Comparison of ENCODE assay signal across 7 cellular contexts in genomic region chr1:3746784-3747521, GRCh38. TPM values are rescaled to one million over a fixed set of nuclear protein-coding genes. Genes with fewer than 3 reads are reported as not detected.
DNase-seq lines count a peak whose midpoint lies in the region; ATAC-seq and TF ChIP-seq lines count a peak whose summit lies in the region.

No MANE protein-coding gene starts in this region.

- H3K9ac ChIP-seq in PC-3 (ENCODE audit: low read length): peak overlapping the region; percentile 80

- CTCF ChIA-PET in PC-3 (lab: Charles Lee): no interaction called here

- H3K27me3 Mint-ChIP-seq in activated T-helper 2 cell treated with anti-CD3 and anti-CD28 coated beads, Interferon-gamma antibody, Interleukin-2, Interleukin-4, amounts not matched to agents 10 μg/mL and 5 μg/mL and 100 μg/mL, durations not matched to agents 14 hours and 24 hours and 36 hours (ENCODE audit: low read depth): no peaks in the 10 kb centered on the region
- peaks cover 5 to 7% of the 10 kb centered on the region in 2 donors for H3K27me3 Mint-ChIP-seq in natural killer cell treated with Interleukin-12 subunit alpha and Interleukin-12 subunit beta and Interleukin-15 and Interleukin-18, amount 100 ng/mL, for 72 hours

- H3K27ac Mint-ChIP-seq in activated T-helper 2 cell treated with anti-CD3 and anti-CD28 coated beads, Interferon-gamma antibody, Interleukin-2, Interleukin-4, amounts not matched to agents 10 μg/mL and 5 μg/mL and 100 μg/mL, durations not matched to agents 14 hours and 24 hours and 36 hours: no peak overlapping the region
- H3K27ac Mint-ChIP-seq in natural killer cell treated with Interleukin-12 subunit alpha and Interleukin-12 subunit beta and Interleukin-15 and Interleukin-18, amount 100 ng/mL, for 72 hours: peak overlapping the region in 1 of 2 donors; percentile 24

- H3F3A ChIP-seq in PC-3 (ENCODE audit: low read length, unreplicated experiment): no peaks in the 10 kb centered on the region

- POLR2A ChIA-PET in PC-3 (lab: Charles Lee; ENCODE audit: unreplicated experiment): no interaction called here

- intact Hi-C loops in PC-3 (cut with micrococcal nuclease): loop anchor here (2.0 kb wide), 1 partner anchor 50 kb away; the partner anchor contains the start of gene LRRC47
- intact Hi-C loops in activated T-helper 2 cell treated with anti-CD3 and anti-CD28 coated beads, Interferon-gamma antibody, Interleukin-2, Interleukin-4, amounts not matched to agents 10 μg/mL and 5 μg/mL and 100 μg/mL, durations not matched to agents 14 hours and 24 hours and 36 hours (cut with micrococcal nuclease): no loop called here

- peaks cover 31% of the 10 kb centered on the region for H3K4me1 ChIP-seq in PC-3 (ENCODE audit: insufficient read depth, low read length)

- DNase-seq in HL-60 (ENCODE audit: low read depth in 1 of 2, low spot score in 1 of 2) (peak; percentile 24 to 81), PC-3 (peak; percentile 92), fibroblast of the aortic adventitia (ENCODE audit: low read depth) (peak; percentile 62)
- peak; percentile 81 for DNase-seq in activated T-helper 2 cell treated with anti-CD3 and anti-CD28 coated beads, Interferon-gamma antibody, Interleukin-2, Interleukin-4, amounts not matched to agents 10 μg/mL and 5 μg/mL and 100 μg/mL, durations not matched to agents 14 hours and 24 hours and 36 hours (ENCODE audit: low spot score)
- DNase-seq in natural killer cell treated with Interleukin-12 subunit alpha and Interleukin-12 subunit beta and Interleukin-15 and Interleukin-18, amount 100 ng/mL, for 72 hours (ENCODE audit: low spot score): peak; percentile 90
- peak; percentile 84 for DNase-seq in stimulated activated naive CD4-positive, alpha-beta T cell treated with Interleukin-2 at 50 U/mL for 16 hours (lab: John Stamatoyannopoulos, UW)

- ATAC-seq in PC-3: peak; percentile 90
- ATAC-seq in natural killer cell treated with Interleukin-12 subunit alpha and Interleukin-12 subunit beta and Interleukin-15 and Interleukin-18, amount 100 ng/mL, for 72 hours: peak; percentile 96 to 97

- BruUV-seq in PC-3 (replicated peaks; lab: Mats Ljungman, UMichigan): no TSS peak

- TF ChIP-seq CTCF in HL-60 (IDR thresholded peaks at IDR 0.05; ENCODE audit: insufficient read depth, low read length) (no peak), PC-3 (conservative IDR thresholded peaks at IDR 0.05; ENCODE audit: low read depth, low read length) (no peak), fibroblast of the aortic adventitia (IDR thresholded peaks at IDR 0.05; ENCODE audit: insufficient read depth, low read length) (no peak)

- H3K79me2 ChIP-seq in PC-3 (ENCODE audit: low read length): peaks cover 41% of the 10 kb centered on the region

- TF ChIP-seq POLR2A in GM18951 (IDR thresholded peaks at IDR 0.05; ENCODE audit: extremely low read depth, insufficient read depth, insufficient read length): peak; percentile 73

- in situ Hi-C loops in GM18951 (cut with MboI; ENCODE audit: low sequenced_read_pairs, unreplicated experiment): no loop called here

- H3K9me3 ChIP-seq in PC-3 (ENCODE audit: low read length): no peaks in the 10 kb centered on the region

- H3K36me3 ChIP-seq in PC-3 (ENCODE audit: low read depth, low read length): peaks cover 10% of the 10 kb centered on the region; the same call in 1 of the 2 replicates

- peak overlapping the region; percentile 77 for H3K4me3 Mint-ChIP-seq in activated T-helper 2 cell treated with anti-CD3 and anti-CD28 coated beads, Interferon-gamma antibody, Interleukin-2, Interleukin-4, amounts not matched to agents 10 μg/mL and 5 μg/mL and 100 μg/mL, durations not matched to agents 14 hours and 24 hours and 36 hours (ENCODE audit: low read depth)
- peak overlapping the region; percentile 80 for H3K4me3 Mint-ChIP-seq in natural killer cell treated with Interleukin-12 subunit alpha and Interleukin-12 subunit beta and Interleukin-15 and Interleukin-18, amount 100 ng/mL, for 72 hours

- H3K4me3 ChIP-seq in HL-60 (replicated peaks; ENCODE audit: insufficient read depth, low read length) (peak overlapping the region; percentile 21), PC-3 (ENCODE audit: low read length) (peak overlapping the region; percentile 87), fibroblast of the aortic adventitia (ENCODE audit: low read depth, low read length) (peak overlapping the region; percentile 71)

- no peaks in the 10 kb centered on the region for H3K36me3 Mint-ChIP-seq in activated T-helper 2 cell treated with anti-CD3 and anti-CD28 coated beads, Interferon-gamma antibody, Interleukin-2, Interleukin-4, amounts not matched to agents 10 μg/mL and 5 μg/mL and 100 μg/mL, durations not matched to agents 14 hours and 24 hours and 36 hours (ENCODE audit: low read depth)
- H3K36me3 Mint-ChIP-seq in natural killer cell treated with Interleukin-12 subunit alpha and Interleukin-12 subunit beta and Interleukin-15 and Interleukin-18, amount 100 ng/mL, for 72 hours: no peaks in the 10 kb centered on the region

- peak overlapping the region; percentile 96 for H3K4me2 ChIP-seq in PC-3 (ENCODE audit: low read length)

- peak overlapping the region; percentile 76 for H2AFZ ChIP-seq in PC-3 (ENCODE audit: low read length)

- peaks cover 19% of the 10 kb centered on the region for H3K4me1 Mint-ChIP-seq in activated T-helper 2 cell treated with anti-CD3 and anti-CD28 coated beads, Interferon-gamma antibody, Interleukin-2, Interleukin-4, amounts not matched to agents 10 μg/mL and 5 μg/mL and 100 μg/mL, durations not matched to agents 14 hours and 24 hours and 36 hours (ENCODE audit: low read depth)
- peaks cover 19 to 21% of the 10 kb centered on the region in 2 donors for H3K4me1 Mint-ChIP-seq in natural killer cell treated with Interleukin-12 subunit alpha and Interleukin-12 subunit beta and Interleukin-15 and Interleukin-18, amount 100 ng/mL, for 72 hours (ENCODE audit: low read depth in 2 of 2)

- no peak overlapping the region for H3K27ac ChIP-seq in HL-60 (replicated peaks)
- H3K27ac ChIP-seq in PC-3 (ENCODE audit: low read length): no peak overlapping the region

- H3K27me3 ChIP-seq in HL-60 (ENCODE audit: insufficient read depth, poor library complexity, severe bottlenecking) (peaks cover 4% of the 10 kb centered on the region), PC-3 (ENCODE audit: low read length) (peaks cover 20% of the 10 kb centered on the region)

- peaks cover 22% of the 10 kb centered on the region; the same call in 1 of the 2 replicates for H4K20me1 ChIP-seq in PC-3 (ENCODE audit: low read length)

- no peaks in the 10 kb centered on the region for H3K9me3 Mint-ChIP-seq in activated T-helper 2 cell treated with anti-CD3 and anti-CD28 coated beads, Interferon-gamma antibody, Interleukin-2, Interleukin-4, amounts not matched to agents 10 μg/mL and 5 μg/mL and 100 μg/mL, durations not matched to agents 14 hours and 24 hours and 36 hours
- H3K9me3 Mint-ChIP-seq in natural killer cell treated with Interleukin-12 subunit alpha and Interleukin-12 subunit beta and Interleukin-15 and Interleukin-18, amount 100 ng/mL, for 72 hours: no peaks in the 10 kb centered on the region

- H3K9me2 ChIP-seq in PC-3 (replicated peaks; ENCODE audit: low read length): no peaks in the 10 kb centered on the region

RNA-seq across cellular contexts. Expression of gene CCDC27, which starts 5.3 kb away (rescaled TPM):
- not detected in 2 replicates for total RNA-seq in PC-3 (2014; rRNA removed)
- total RNA-seq in activated T-helper 2 cell treated with anti-CD3 and anti-CD28 coated beads, Interferon-gamma antibody, Interleukin-2, Interleukin-4, amounts not matched to agents 10 μg/mL and 5 μg/mL and 100 μg/mL, durations not matched to agents 14 hours and 24 hours and 36 hours: 0.07 TPM in 1 of 2 replicates, not detected in the other
- total RNA-seq in fibroblast of the aortic adventitia (ENCODE audit: low replicate concordance): not detected in 2 replicates
- total RNA-seq in natural killer cell treated with Interleukin-12 subunit alpha and Interleukin-12 subunit beta and Interleukin-15 and Interleukin-18, amount 100 ng/mL, for 72 hours: not detected

RNA-seq across cellular contexts. Expression of gene SMIM1, which starts 25.6 kb away (rescaled TPM):
- 10.8 and 14.3 TPM in 2 replicates for total RNA-seq in PC-3 (2014; rRNA removed)
- total RNA-seq in activated T-helper 2 cell treated with anti-CD3 and anti-CD28 coated beads, Interferon-gamma antibody, Interleukin-2, Interleukin-4, amounts not matched to agents 10 μg/mL and 5 μg/mL and 100 μg/mL, durations not matched to agents 14 hours and 24 hours and 36 hours: 1.4 and 2.3 TPM in 2 replicates
- 4.6 TPM in 1 of 2 replicates, not detected in the other for total RNA-seq in fibroblast of the aortic adventitia (ENCODE audit: low replicate concordance)
- not detected for total RNA-seq in natural killer cell treated with Interleukin-12 subunit alpha and Interleukin-12 subunit beta and Interleukin-15 and Interleukin-18, amount 100 ng/mL, for 72 hours

RNA-seq across cellular contexts. Expression of gene LRRC47, which starts 49.3 kb away (rescaled TPM):
- total RNA-seq in PC-3 (2014; rRNA removed): 77.4 and 102 TPM in 2 replicates
- total RNA-seq in activated T-helper 2 cell treated with anti-CD3 and anti-CD28 coated beads, Interferon-gamma antibody, Interleukin-2, Interleukin-4, amounts not matched to agents 10 μg/mL and 5 μg/mL and 100 μg/mL, durations not matched to agents 14 hours and 24 hours and 36 hours: 40.4 and 41.3 TPM in 2 replicates
- total RNA-seq in fibroblast of the aortic adventitia (ENCODE audit: low replicate concordance): 22.9 and 37.8 TPM in 2 replicates
- 10 to 100 TPM; 46.4 to 54.1 TPM for total RNA-seq in natural killer cell treated with Interleukin-12 subunit alpha and Interleukin-12 subunit beta and Interleukin-15 and Interleukin-18, amount 100 ng/mL, for 72 hours

Comparison
In these comparisons a context has a peak if more than half of its experiments do, and no peak if none do; other contexts are left out.
1. H3K4me3 ChIP-seq: peak in every context shown above with its lines; median percentile 87 in PC-3; 71 in fibroblast of the aortic adventitia; 21 in HL-60.